2 cellular contexts compared by ENCODE assay signal in genomic region chr1:37325509-37326437, GRCh38.
TF ChIP-seq lines count a peak whose summit lies in the region.

No MANE protein-coding gene starts in this region.

TF ChIP-seq in HCT116, 20 proteins besides CTCF, POLR2A, EP300 and RAD21 (continued from another document):
- TF ChIP-seq REST (IDR thresholded peaks at IDR 0.05; ENCODE audit: low read depth) (no peak), MAX (IDR thresholded peaks at IDR 0.05) (no peak), CBX3 (IDR thresholded peaks at IDR 0.05; ENCODE audit: low read depth) (no peak), CEBPB (IDR thresholded peaks at IDR 0.05; ENCODE audit: low read depth) (no peak), TCF7L2 (IDR thresholded peaks at IDR 0.05; ENCODE audit: borderline replicate concordance, extremely low read depth, insufficient read depth, insufficient read length) (no peak), JUND (IDR thresholded peaks at IDR 0.05) (no peak), ATF3 (IDR thresholded peaks at IDR 0.05) (no peak), EZH2phosphoT487 (IDR thresholded peaks at IDR 0.05; ENCODE audit: borderline replicate concordance) (no peak), FOSL1 (IDR thresholded peaks at IDR 0.05; ENCODE audit: low read depth) (no peak), ELF1 (IDR thresholded peaks at IDR 0.05; ENCODE audit: borderline replicate concordance, low read depth) (no peak), EZH2 (IDR thresholded peaks at IDR 0.05) (no peak)

TF ChIP-seq in liver, 16 proteins besides CTCF, POLR2A, EP300 and RAD21 (continued from another document):
- TF ChIP-seq ATF3 (IDR thresholded peaks at IDR 0.05) (no peak), YY1 (IDR thresholded peaks at IDR 0.05) (peak; percentile 90), EGR1 (IDR thresholded peaks at IDR 0.05; ENCODE audit: low read depth in 2 of 2) (peak in 1 of 2 donors; percentile 56), ZBTB33 (IDR thresholded peaks at IDR 0.05) (peak; percentile 79), NR2F2 (IDR thresholded peaks at IDR 0.05) (no peak), GABPA (IDR thresholded peaks at IDR 0.05 in 1 of 2, conservative IDR thresholded peaks at IDR 0.05 in 1 of 2) (peak in 1 of 2 donors; percentile 43), RXRA (IDR thresholded peaks at IDR 0.05) (peak in 1 of 2 donors; percentile 82), FOXA1 (IDR thresholded peaks at IDR 0.05) (peak; percentile 79), JUND (IDR thresholded peaks at IDR 0.05) (peak in 1 of 2 donors; percentile 60), TAF1 (conservative IDR thresholded peaks at IDR 0.05) (no peak), SP1 (IDR thresholded peaks at IDR 0.05) (no peak), FOXA2 (IDR thresholded peaks at IDR 0.05) (peak; percentile 70)
